ENCODE assay signal across 7 cellular contexts in genomic region chr12:91894911-91895310, GRCh38.
"Had no signal": no experiment of that assay in that cellular context is flagged by ENCODE, and none has a peak within 500 bp of the region (broad histone marks: within the 10 kb centered on the region; RNA-seq: fewer than 3 reads in every experiment).

No MANE protein-coding gene starts in this region.

- FAIRE-seq: G401.6, GM12891, GM12892, GM18507, GM19239 had no signal

- DNase-seq: GDM1, GF-D8 had no signal
